Comparison of ENCODE assay signal across 9 cellular contexts in genomic region chr19:35642798-35643254, GRCh38. TPM values are rescaled to one million over a fixed set of nuclear protein-coding genes. Genes with fewer than 3 reads are reported as not detected.
A peak's percentile ranks its signal among the peaks of the same experiment; 100 is the strongest.
DNase-seq lines count a peak whose midpoint lies in the region; ATAC-seq, FAIRE-seq and TF ChIP-seq lines count a peak whose summit lies in the region.
"Had no signal": no experiment of that assay in that cellular context is flagged by ENCODE, and none has a peak within 500 bp of the region (broad histone marks: within the 10 kb centered on the region; RNA-seq: fewer than 3 reads in every experiment).

No MANE protein-coding gene starts in this region.

- peaks cover 4% of the 10 kb centered on the region for H3K36me3 Mint-ChIP-seq in activated CD4-positive, alpha-beta T cell treated with anti-CD3 and anti-CD28 coated beads, Interleukin-2, amount 10 ng/mL, durations not matched to agents 7 days and 5 days (ENCODE audit: low read depth)
- H3K36me3 Mint-ChIP-seq in astrocyte (ENCODE audit: low read depth, unreplicated experiment): peaks cover 3% of the 10 kb centered on the region

- no peaks in the 10 kb centered on the region for H3K9me3 Mint-ChIP-seq in activated CD4-positive, alpha-beta T cell treated with anti-CD3 and anti-CD28 coated beads, Interleukin-2, amount 10 ng/mL, durations not matched to agents 7 days and 5 days
- H3K9me3 Mint-ChIP-seq in astrocyte (ENCODE audit: unreplicated experiment): no peaks in the 10 kb centered on the region

- intact Hi-C loops in thyroid gland (cut with DNase I): no loop called here

- CTCF ChIA-PET in activated CD4-positive, alpha-beta T cell treated with anti-CD3 and anti-CD28 coated beads, Interleukin-2, amount 10 ng/mL, durations not matched to agents 7 days and 5 days (lab: Charles Lee): no interaction called here

- ATAC-seq in GM21390 (IDR thresholded peaks at IDR 0.05; ENCODE audit: unreplicated experiment) (no peak), GM18870 (IDR thresholded peaks at IDR 0.05; ENCODE audit: unreplicated experiment) (no peak)

- H3K4me1 Mint-ChIP-seq in activated CD4-positive, alpha-beta T cell treated with anti-CD3 and anti-CD28 coated beads, Interleukin-2, amount 10 ng/mL, durations not matched to agents 7 days and 5 days: peaks cover 42% of the 10 kb centered on the region
- peaks cover 2% of the 10 kb centered on the region for H3K4me1 Mint-ChIP-seq in astrocyte (ENCODE audit: low read depth, unreplicated experiment)

- H3K4me3 Mint-ChIP-seq in activated CD4-positive, alpha-beta T cell treated with anti-CD3 and anti-CD28 coated beads, Interleukin-2, amount 10 ng/mL, durations not matched to agents 7 days and 5 days: peak overlapping the region; percentile 72
- no peak overlapping the region for H3K4me3 Mint-ChIP-seq in astrocyte (ENCODE audit: unreplicated experiment)

- peak overlapping the region; percentile 66 for H3K27ac Mint-ChIP-seq in activated CD4-positive, alpha-beta T cell treated with anti-CD3 and anti-CD28 coated beads, Interleukin-2, amount 10 ng/mL, durations not matched to agents 7 days and 5 days
- no peak overlapping the region for H3K27ac Mint-ChIP-seq in astrocyte (ENCODE audit: unreplicated experiment)

- H3K79me2 ChIP-seq in astrocyte (ENCODE audit: insufficient read depth, low read length): no peaks in the 10 kb centered on the region

- no peaks in the 10 kb centered on the region for H3K27me3 ChIP-seq in astrocyte (ENCODE audit: insufficient read depth, low read length)
- no peaks in the 10 kb centered on the region for H3K27me3 ChIP-seq in liver (ENCODE audit: control insufficient read depth in 4 of 4, insufficient read depth in 4 of 4, low read length in 3 of 4)
- H3K27me3 ChIP-seq in thyroid gland: no peaks in the 10 kb centered on the region

- POLR2A ChIA-PET in activated CD4-positive, alpha-beta T cell treated with anti-CD3 and anti-CD28 coated beads, Interleukin-2, amount 10 ng/mL, durations not matched to agents 7 days and 5 days (lab: Charles Lee): no interaction called here

- peak overlapping the region; percentile 95 for H3K4me2 ChIP-seq in astrocyte (ENCODE audit: low read length)

- H3K27me3 Mint-ChIP-seq in activated CD4-positive, alpha-beta T cell treated with anti-CD3 and anti-CD28 coated beads, Interleukin-2, amount 10 ng/mL, durations not matched to agents 7 days and 5 days: no peaks in the 10 kb centered on the region
- no peaks in the 10 kb centered on the region for H3K27me3 Mint-ChIP-seq in astrocyte (ENCODE audit: low read depth, unreplicated experiment)

- 50% methylated on average over 15 of the region's 15 CpGs for WGBS in liver
- WGBS in thyroid gland, 2 donors: 34 to 55% methylated on average over 7 of the region's 15 CpGs

- DNase-seq in activated CD4-positive, alpha-beta T cell treated with anti-CD3 and anti-CD28 coated beads, Interleukin-2, amount 10 ng/mL, durations not matched to agents 7 days and 5 days: no peak
- DNase-seq in activated CD4-positive, alpha-beta T cell treated with anti-CD3 and anti-CD28 coated beads, Interleukin-2, amount 50 U/mL, for 48 hours: no peak
- DNase-seq in astrocyte (ENCODE audit: low read depth): no peak
- DNase-seq in thyroid gland: peak in 1 of 2 donors; percentile 12
- DNase-seq in stimulated activated CD4-positive, alpha-beta T cell treated with anti-CD3 and anti-CD28 coated beads, Interleukin-4, amount 100 ng/mL, for 1 hour: no peak

- H3K27ac ChIP-seq in astrocyte (ENCODE audit: low read depth, low read length) (peak overlapping the region; percentile 62), liver (ENCODE audit: low read depth in 1 of 2, low read length in 2 of 2) (peak overlapping the region; percentile 92 to 93), thyroid gland (peak overlapping the region in 2 of 3 donors; percentile 19 to 88)

- H3K4me3 ChIP-seq in astrocyte (ENCODE audit: insufficient read depth, low read depth, low read length): peak overlapping the region; percentile 56
- H3K4me3 ChIP-seq in liver (ENCODE audit: low read depth in 1 of 3, low read length in 3 of 3): peak overlapping the region in 2 of 3 donors; percentile 67 to 83
- H3K4me3 ChIP-seq in thyroid gland (replicated peaks in 1 of 3): peak overlapping the region in 2 of 3 donors; percentile 8 to 47

- H3K9ac ChIP-seq in astrocyte (ENCODE audit: low read length) (peak overlapping the region; percentile 70), liver (ENCODE audit: low read depth in 1 of 2, low read length in 2 of 2) (peak overlapping the region; percentile 47 to 55)

- TF ChIP-seq RAD21 in liver (IDR thresholded peaks at IDR 0.05): no peak

- H3K36me3 ChIP-seq in astrocyte (ENCODE audit: insufficient read depth, low read length) (no peaks in the 10 kb centered on the region), liver (ENCODE audit: control insufficient read depth in 4 of 4, insufficient read depth in 3 of 4, low read depth in 1 of 4, low read length in 3 of 4) (peaks cover 0 to 3% (median under 1%) of the 10 kb centered on the region in 4 donors), thyroid gland (peaks cover 1 to 6% of the 10 kb centered on the region in 2 donors)

- no peak for FAIRE-seq in astrocyte (lab: Jason Lieb, UNC)
- FAIRE-seq: D721Med had no signal

- no peak for TF ChIP-seq CTCF in astrocyte (IDR thresholded peaks at IDR 0.05; ENCODE audit: insufficient read depth, low read depth, low read length)
- no peak for TF ChIP-seq CTCF in liver (IDR thresholded peaks at IDR 0.05; ENCODE audit: low read depth, low read length, missing input control)
- no peak for TF ChIP-seq CTCF in thyroid gland (IDR thresholded peaks at IDR 0.05)

- H3K9me3 ChIP-seq in astrocyte (ENCODE audit: insufficient read depth, low read depth, low read length): no peaks in the 10 kb centered on the region
- no peaks in the 10 kb centered on the region for H3K9me3 ChIP-seq in liver (ENCODE audit: control insufficient read depth in 4 of 4, low read length in 3 of 4)
- H3K9me3 ChIP-seq in thyroid gland: no peaks in the 10 kb centered on the region

- no peaks in the 10 kb centered on the region for H4K20me1 ChIP-seq in astrocyte (ENCODE audit: insufficient read depth, low read length)

- no peak for TF ChIP-seq POLR2A in thyroid gland (IDR thresholded peaks at IDR 0.05)

- peaks cover 15% of the 10 kb centered on the region for H3K4me1 ChIP-seq in astrocyte (ENCODE audit: insufficient read depth, low read length)
- H3K4me1 ChIP-seq in liver (ENCODE audit: control insufficient read depth in 4 of 4, insufficient read depth in 4 of 4, low read length in 3 of 4): peaks cover 0 to 20% (median 11%) of the 10 kb centered on the region in 4 donors
- peaks cover 9 to 26% of the 10 kb centered on the region in 2 donors for H3K4me1 ChIP-seq in thyroid gland

- H2AFZ ChIP-seq in astrocyte (ENCODE audit: low read depth, low read length): peak overlapping the region; percentile 95

TF ChIP-seq in liver, 16 proteins besides CTCF, POLR2A, EP300 and RAD21:
- TF ChIP-seq YY1 (IDR thresholded peaks at IDR 0.05): no peak
- no peak for TF ChIP-seq FOXA2 (IDR thresholded peaks at IDR 0.05)
- no peak for TF ChIP-seq MAX (IDR thresholded peaks at IDR 0.05)
- TF ChIP-seq GABPA (IDR thresholded peaks at IDR 0.05 in 1 of 2, conservative IDR thresholded peaks at IDR 0.05 in 1 of 2): no peak
- no peak for TF ChIP-seq HNF4G (IDR thresholded peaks at IDR 0.05)
- TF ChIP-seq NR2F2 (IDR thresholded peaks at IDR 0.05): no peak

RNA-seq across cellular contexts. Expression of gene ETV2, which starts 1.3 kb away (rescaled TPM):
- 1 to 10 TPM in 1 of 2 experiments, under 1 TPM in 1; 0.84 to 1.9 TPM for total RNA-seq in activated CD4-positive, alpha-beta T cell treated with anti-CD3 and anti-CD28 coated beads, Interleukin-2, amount 10 ng/mL, durations not matched to agents 7 days and 5 days
- total RNA-seq in astrocyte (0.45 TPM in 1 of 2 replicates, not detected in the other), liver (under 1 TPM; 0.17 to 0.70 TPM), thyroid gland (under 1 TPM in 1 of 4 donors, not detected in 3; 0.56 TPM)
- polyA plus RNA-seq in liver: 1 to 10 TPM; 1.6 to 1.8 TPM

RNA-seq across cellular contexts. Expression of gene COX6B1, which starts 5.3 kb away (rescaled TPM):
- total RNA-seq in activated CD4-positive, alpha-beta T cell treated with anti-CD3 and anti-CD28 coated beads, Interleukin-2, amount 10 ng/mL, durations not matched to agents 7 days and 5 days: 100 to 1,000 TPM; 429 to 474 TPM
- total RNA-seq in astrocyte: 326 and 344 TPM in 2 replicates
- 100 to 1,000 TPM; 139 to 191 TPM for total RNA-seq in liver
- 100 to 1,000 TPM; 451 to 518 TPM for polyA plus RNA-seq in liver
- 100 to 1,000 TPM; 139 to 941 (median 369) TPM for total RNA-seq in thyroid gland

RNA-seq across cellular contexts. Expression of gene RBM42, which starts 14.0 kb away (rescaled TPM):
- 100 to 1,000 TPM; 100 to 112 TPM for total RNA-seq in activated CD4-positive, alpha-beta T cell treated with anti-CD3 and anti-CD28 coated beads, Interleukin-2, amount 10 ng/mL, durations not matched to agents 7 days and 5 days
- 102 and 106 TPM in 2 replicates for total RNA-seq in astrocyte
- total RNA-seq in liver: 10 to 100 TPM; 20.1 TPM
- 10 to 100 TPM; 17.8 to 34.7 TPM for polyA plus RNA-seq in liver
- total RNA-seq in thyroid gland: 10 to 100 TPM; 49.4 to 90.9 (median 65.6) TPM

RNA-seq across cellular contexts. Expression of gene UPK1A, which starts 23.5 kb away (rescaled TPM):
- under 1 TPM; 0.37 TPM for total RNA-seq in activated CD4-positive, alpha-beta T cell treated with anti-CD3 and anti-CD28 coated beads, Interleukin-2, amount 10 ng/mL, durations not matched to agents 7 days and 5 days
- 0.18 TPM in 1 of 2 replicates, not detected in the other for total RNA-seq in astrocyte
- under 1 TPM in 1 of 2 donors, not detected in 1; 0.56 TPM for total RNA-seq in liver
- polyA plus RNA-seq in liver: under 1 TPM in 1 of 2 donors, not detected in 1; 0.10 TPM
- not detected for total RNA-seq in thyroid gland

RNA-seq across cellular contexts. Expression of gene HAUS5, which starts 30.3 kb away (rescaled TPM):
- total RNA-seq in activated CD4-positive, alpha-beta T cell treated with anti-CD3 and anti-CD28 coated beads, Interleukin-2, amount 10 ng/mL, durations not matched to agents 7 days and 5 days: 10 to 100 TPM; 52.2 to 57.9 TPM
- 5.3 and 6.0 TPM in 2 replicates for total RNA-seq in astrocyte
- 1 to 10 TPM; 2.5 to 7.3 TPM for total RNA-seq in liver
- 1 to 10 TPM; 1.9 to 2.2 TPM for polyA plus RNA-seq in liver
- 10 to 100 TPM in 3 of 4 donors, 1 to 10 TPM in 1; 7.9 to 17.8 (median 10.2) TPM for total RNA-seq in thyroid gland
